12 cellular contexts compared by ENCODE assay signal in the genomic region with DNA sequence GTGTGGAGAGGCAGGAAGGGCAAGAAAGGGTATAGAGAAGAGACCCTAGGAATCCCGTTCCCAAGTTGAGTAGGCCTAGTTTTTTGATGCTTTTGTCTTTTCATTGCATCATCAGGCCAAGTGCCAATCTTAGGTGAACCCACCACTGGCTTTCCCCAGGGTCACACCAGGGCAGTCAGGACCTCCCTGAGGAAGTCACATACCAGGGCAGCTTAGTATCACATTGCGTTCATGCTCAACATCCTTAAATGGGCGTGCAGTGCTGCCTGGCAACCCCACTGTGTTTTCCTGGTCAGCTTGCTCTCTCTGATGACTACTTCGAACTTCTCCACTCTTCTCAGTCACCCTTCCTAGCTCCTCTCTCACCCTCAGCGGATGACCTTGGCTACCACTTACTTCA. TPM values are rescaled to one million over a fixed set of nuclear protein-coding genes. Genes with fewer than 3 reads are reported as not detected.
DNase-seq lines count a peak whose midpoint lies in the region; ATAC-seq lines count a peak whose summit lies in the region.
"Had no signal": no experiment of that assay in that cellular context is flagged by ENCODE, and none has a peak within 500 bp of the region (broad histone marks: within the 10 kb centered on the region; RNA-seq: fewer than 3 reads in every experiment).

No MANE protein-coding gene starts in this region.

- no peaks in the 10 kb centered on the region for H3K27me3 ChIP-seq in SJCRH30

- ATAC-seq in stimulated activated effector memory CD8-positive, alpha-beta T cell treated with anti-CD3 and anti-CD28 coated beads, Interleukin-12 subunit alpha, Interleukin-12 subunit beta, amount 100 ng/mL, for 72 hours: peak; percentile 17
- no peak for ATAC-seq in activated naive CD4-positive, alpha-beta T cell treated with anti-CD3 and anti-CD28 coated beads, Interleukin-2, amount 50 U/mL, for 72 hours

- H3K9me3 ChIP-seq in SJCRH30 (replicated peaks): no peaks in the 10 kb centered on the region

- DNase-seq in DMS53 (lab: John Stamatoyannopoulos, UW): peak; percentile 26
- DNase-seq in DMS53 treated with DMSO at 0.1 percent for 48 hours (lab: John Stamatoyannopoulos, UW; ENCODE audit: unreplicated experiment): no peak
- DNase-seq in SJCRH30: peak; percentile 70 to 75
- DNase-seq in glomerular visceral epithelial cell (ENCODE audit: extremely low spot score): peak; percentile 81
- DNase-seq in stimulated activated effector memory CD8-positive, alpha-beta T cell treated with anti-CD3 and anti-CD28 coated beads, Interleukin-12 subunit alpha, Interleukin-12 subunit beta, amount 100 ng/mL, for 72 hours (ENCODE audit: low spot score in 2 of 2): no peak
- no peak for DNase-seq in activated naive CD4-positive, alpha-beta T cell treated with anti-CD3 and anti-CD28 coated beads, Interleukin-2, amount 50 U/mL, for 72 hours (ENCODE audit: low spot score in 2 of 2)
- DNase-seq in NCI-H446 (lab: John Stamatoyannopoulos, UW): no peak
- no peak for DNase-seq in NOMO-1 (lab: John Stamatoyannopoulos, UW; ENCODE audit: unreplicated experiment in 2 of 2)
- DNase-seq: activated T-cell treated with anti-CD3 and anti-CD28 coated beads, Interleukin-2, amount 50 U/mL, for 24 hours; erythroblast; occipital lobe had no signal

- H3K27ac ChIP-seq in SJCRH30: peak overlapping the region; percentile 12; the same call in 1 of the 2 replicates
- H3K27ac ChIP-seq: 22Rv1 had no signal

- H3K4me3 Mint-ChIP-seq in stimulated activated effector memory CD8-positive, alpha-beta T cell treated with anti-CD3 and anti-CD28 coated beads, Interleukin-12 subunit alpha, Interleukin-12 subunit beta, amount 100 ng/mL, for 72 hours: no peak overlapping the region
- H3K4me3 Mint-ChIP-seq: activated T-cell treated with anti-CD3 and anti-CD28 coated beads, Interleukin-2, amount 50 U/mL, for 24 hours had no signal

- no peak overlapping the region for H3K4me3 ChIP-seq in SJCRH30

- peaks cover 36% of the 10 kb centered on the region for H3K4me1 ChIP-seq in SJCRH30

- H3K27ac Mint-ChIP-seq in stimulated activated effector memory CD8-positive, alpha-beta T cell treated with anti-CD3 and anti-CD28 coated beads, Interleukin-12 subunit alpha, Interleukin-12 subunit beta, amount 100 ng/mL, for 72 hours: no peak overlapping the region
- no peak overlapping the region for H3K27ac Mint-ChIP-seq in activated naive CD4-positive, alpha-beta T cell treated with anti-CD3 and anti-CD28 coated beads, Interleukin-2, amount 50 U/mL, for 72 hours
- H3K27ac Mint-ChIP-seq: activated T-cell treated with anti-CD3 and anti-CD28 coated beads, Interleukin-2, amount 50 U/mL, for 24 hours had no signal

- no peaks in the 10 kb centered on the region for H3K9me3 Mint-ChIP-seq in stimulated activated effector memory CD8-positive, alpha-beta T cell treated with anti-CD3 and anti-CD28 coated beads, Interleukin-12 subunit alpha, Interleukin-12 subunit beta, amount 100 ng/mL, for 72 hours
- H3K9me3 Mint-ChIP-seq in activated naive CD4-positive, alpha-beta T cell treated with anti-CD3 and anti-CD28 coated beads, Interleukin-2, amount 50 U/mL, for 72 hours: no peaks in the 10 kb centered on the region
- H3K9me3 Mint-ChIP-seq: activated T-cell treated with anti-CD3 and anti-CD28 coated beads, Interleukin-2, amount 50 U/mL, for 24 hours had no signal

- no peaks in the 10 kb centered on the region for H3K36me3 ChIP-seq in SJCRH30

- H3K36me3 Mint-ChIP-seq in stimulated activated effector memory CD8-positive, alpha-beta T cell treated with anti-CD3 and anti-CD28 coated beads, Interleukin-12 subunit alpha, Interleukin-12 subunit beta, amount 100 ng/mL, for 72 hours: no peaks in the 10 kb centered on the region
- H3K36me3 Mint-ChIP-seq in activated naive CD4-positive, alpha-beta T cell treated with anti-CD3 and anti-CD28 coated beads, Interleukin-2, amount 50 U/mL, for 72 hours: no peaks in the 10 kb centered on the region

- H3K4me1 Mint-ChIP-seq in stimulated activated effector memory CD8-positive, alpha-beta T cell treated with anti-CD3 and anti-CD28 coated beads, Interleukin-12 subunit alpha, Interleukin-12 subunit beta, amount 100 ng/mL, for 72 hours: peaks cover 10% of the 10 kb centered on the region

RNA-seq across cellular contexts. Expression of gene ASIC1, which starts 9.0 kb away (rescaled TPM):
- 7.5 and 8.9 TPM in 2 replicates for total RNA-seq in SJCRH30 (2014; rRNA removed; shearing (Covaris generic))
- total RNA-seq in activated naive CD4-positive, alpha-beta T cell treated with anti-CD3 and anti-CD28 coated beads, Interleukin-2, amount 50 U/mL, for 72 hours: 10 to 100 TPM in 1 of 2 donors, 1 to 10 TPM in 1; 2.8 to 11.7 TPM

RNA-seq across cellular contexts. Expression of gene SMARCD1, which starts 18.7 kb away (rescaled TPM):
- 79.7 and 84.2 TPM in 2 replicates for total RNA-seq in SJCRH30 (2014; rRNA removed; shearing (Covaris generic))
- total RNA-seq in activated naive CD4-positive, alpha-beta T cell treated with anti-CD3 and anti-CD28 coated beads, Interleukin-2, amount 50 U/mL, for 72 hours: 10 to 100 TPM; 33.8 to 51.2 TPM

RNA-seq across cellular contexts. Expression of gene GPD1, which starts 37.4 kb away (rescaled TPM):
- 0.23 and 0.24 TPM in 2 replicates for total RNA-seq in SJCRH30 (2014; rRNA removed; shearing (Covaris generic))
- total RNA-seq in activated naive CD4-positive, alpha-beta T cell treated with anti-CD3 and anti-CD28 coated beads, Interleukin-2, amount 50 U/mL, for 72 hours: under 1 TPM; 0.35 to 0.46 TPM

RNA-seq across cellular contexts. Expression of gene RACGAP1, which starts 41.1 kb away (rescaled TPM):
- total RNA-seq in SJCRH30 (2014; rRNA removed; shearing (Covaris generic)): 148 and 152 TPM in 2 replicates
- total RNA-seq in activated naive CD4-positive, alpha-beta T cell treated with anti-CD3 and anti-CD28 coated beads, Interleukin-2, amount 50 U/mL, for 72 hours: 100 to 1,000 TPM; 109 to 195 TPM

RNA-seq across cellular contexts. Expression of gene COX14, which starts 45.6 kb away (rescaled TPM):
- 25.3 and 36.3 TPM in 2 replicates for total RNA-seq in SJCRH30 (2014; rRNA removed; shearing (Covaris generic))
- 10 to 100 TPM; 46.0 to 48.5 TPM for total RNA-seq in activated naive CD4-positive, alpha-beta T cell treated with anti-CD3 and anti-CD28 coated beads, Interleukin-2, amount 50 U/mL, for 72 hours

Comparison
In these comparisons a context has a peak if more than half of its experiments do, and no peak if none do; other contexts are left out.
1. DNase-seq: peak in DMS53 (single experiment), SJCRH30 (2 of 2) and glomerular visceral epithelial cell (single experiment); none in DMS53 treated with DMSO at 0.1 percent for 48 hours (single experiment), stimulated activated effector memory CD8-positive, alpha-beta T cell treated with anti-CD3 and anti-CD28 coated beads, Interleukin-12 subunit alpha, Interleukin-12 subunit beta, amount 100 ng/mL, for 72 hours (0 of 2), activated naive CD4-positive, alpha-beta T cell treated with anti-CD3 and anti-CD28 coated beads, Interleukin-2, amount 50 U/mL, for 72 hours (0 of 2), NCI-H446 (0 of 2) and NOMO-1 (0 of 2).